15 cellular contexts compared by ENCODE assay signal in the genomic region with DNA sequence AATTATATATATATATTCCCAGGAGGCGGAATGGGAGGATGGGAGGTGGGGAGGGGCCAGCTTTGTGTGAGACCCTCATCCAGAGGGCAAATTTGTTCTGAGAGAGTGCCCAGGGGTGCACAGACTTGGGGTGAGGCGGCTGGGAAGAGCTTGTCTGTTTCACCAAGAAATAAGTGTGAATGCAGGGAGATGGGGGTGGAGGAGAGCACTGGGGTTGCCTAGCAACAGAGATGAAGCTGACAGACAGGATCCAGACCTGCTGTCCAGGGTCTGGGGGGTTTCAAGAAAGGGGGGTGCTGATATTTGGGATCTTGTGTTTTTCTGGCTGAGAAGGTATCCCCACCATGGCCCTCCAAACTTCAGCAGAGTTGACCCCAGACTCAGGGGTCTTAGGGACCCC.
"Had no signal": no experiment of that assay in that cellular context is flagged by ENCODE, and none has a peak within 500 bp of the region (broad histone marks: within the 10 kb centered on the region; RNA-seq: fewer than 3 reads in every experiment).

No MANE protein-coding gene starts in this region.

- H3K4me1 Mint-ChIP-seq: activated CD4-positive, alpha-beta memory T cell treated with anti-CD3 and anti-CD28 coated beads, Interleukin-2, amount 10 ng/mL, durations not matched to agents 7 days and 5 days; nephron; stimulated activated naive CD8-positive, alpha-beta T cell treated with anti-CD3 and anti-CD28 coated beads, Interleukin-15, amount 100 ng/mL, for 72 hours had no signal

- H3K4me1 ChIP-seq: esophagus muscularis mucosa, sigmoid colon, spleen, testis, upper lobe of left lung had no signal

- H3K27ac ChIP-seq: esophagus muscularis mucosa, ovary, sigmoid colon, spleen, testis, upper lobe of left lung had no signal

- H3K9me3 ChIP-seq: esophagus muscularis mucosa, ovary, sigmoid colon, spleen, testis, upper lobe of left lung had no signal

- H3K27ac Mint-ChIP-seq: activated CD4-positive, alpha-beta memory T cell treated with anti-CD3 and anti-CD28 coated beads, Interleukin-2, amount 10 ng/mL, durations not matched to agents 7 days and 5 days; activated T-cell treated with anti-CD3 and anti-CD28 coated beads, Interleukin-2, amount 50 U/mL, for 24 hours; stimulated activated naive CD8-positive, alpha-beta T cell treated with anti-CD3 and anti-CD28 coated beads, Interleukin-15, amount 100 ng/mL, for 72 hours; WTC11 had no signal

- DNase-seq: activated CD4-positive, alpha-beta memory T cell treated with anti-CD3 and anti-CD28 coated beads, Interleukin-2, amount 10 ng/mL, durations not matched to agents 7 days and 5 days; activated CD4-positive, alpha-beta T cell treated with anti-CD3 and anti-CD28 coated beads for 4 hours; activated naive CD4-positive, alpha-beta T cell treated with anti-CD3 and anti-CD28 coated beads, Interleukin-2, amount 50 U/mL, for 16 hours; activated T-cell treated with anti-CD3 and anti-CD28 coated beads, Interleukin-2, amount 50 U/mL, for 24 hours; glutamatergic neuron; ovary; sigmoid colon; spleen; stimulated activated naive CD8-positive, alpha-beta T cell treated with anti-CD3 and anti-CD28 coated beads, Interleukin-15, amount 100 ng/mL, for 72 hours; T-helper 2 cell; testis; upper lobe of left lung had no signal

- H3K27me3 ChIP-seq: testis, upper lobe of left lung had no signal

- ATAC-seq: stimulated activated naive CD8-positive, alpha-beta T cell treated with anti-CD3 and anti-CD28 coated beads, Interleukin-15, amount 100 ng/mL, for 72 hours; WTC11 had no signal

- H3K9me3 Mint-ChIP-seq: activated CD4-positive, alpha-beta memory T cell treated with anti-CD3 and anti-CD28 coated beads, Interleukin-2, amount 10 ng/mL, durations not matched to agents 7 days and 5 days; activated T-cell treated with anti-CD3 and anti-CD28 coated beads, Interleukin-2, amount 50 U/mL, for 24 hours; nephron; stimulated activated naive CD8-positive, alpha-beta T cell treated with anti-CD3 and anti-CD28 coated beads, Interleukin-15, amount 100 ng/mL, for 72 hours; WTC11 had no signal

- H3K4me3 ChIP-seq: esophagus muscularis mucosa, ovary, sigmoid colon, spleen, testis, upper lobe of left lung had no signal

- H3K4me3 Mint-ChIP-seq: activated CD4-positive, alpha-beta memory T cell treated with anti-CD3 and anti-CD28 coated beads, Interleukin-2, amount 10 ng/mL, durations not matched to agents 7 days and 5 days; activated T-cell treated with anti-CD3 and anti-CD28 coated beads, Interleukin-2, amount 50 U/mL, for 24 hours; nephron; stimulated activated naive CD8-positive, alpha-beta T cell treated with anti-CD3 and anti-CD28 coated beads, Interleukin-15, amount 100 ng/mL, for 72 hours; WTC11 had no signal

- H3K36me3 Mint-ChIP-seq: WTC11 had no signal

- H3K36me3 ChIP-seq: esophagus muscularis mucosa, ovary, sigmoid colon, spleen, upper lobe of left lung had no signal
